ENCODE assay signal across 9 cellular contexts in genomic region chr6:47630587-47630986, GRCh38.
A peak's percentile ranks its signal among the peaks of the same experiment; 100 is the strongest.
DNase-seq lines count a peak whose midpoint lies in the region; ATAC-seq, FAIRE-seq and TF ChIP-seq lines count a peak whose summit lies in the region.
"Had no signal": no experiment of that assay in that cellular context is flagged by ENCODE, and none has a peak within 500 bp of the region (broad histone marks: within the 10 kb centered on the region; RNA-seq: fewer than 3 reads in every experiment).

No MANE protein-coding gene starts in this region.

- H3K4me1 ChIP-seq in adipocyte (ENCODE audit: control insufficient read depth, insufficient read depth, low read length) (peaks cover 5% of the 10 kb centered on the region), pancreas (peaks cover 5 to 19% (median 6%) of the 10 kb centered on the region in 3 donors), left lung (peaks cover 5 to 6% of the 10 kb centered on the region in 2 donors)

- ATAC-seq in CD4-positive, alpha-beta T cell (ENCODE audit: poor library complexity): no peak
- ATAC-seq in pancreas (peak in 3 of 4 donors; percentile 36 to 51 (median 38)), left lung (no peak), HG03457 (IDR thresholded peaks at IDR 0.05; ENCODE audit: unreplicated experiment) (no peak)

- H3K27me3 ChIP-seq in CD4-positive, alpha-beta T cell (ENCODE audit: control insufficient read depth, insufficient read depth, low read length): no peaks in the 10 kb centered on the region
- H3K27me3 ChIP-seq in adipocyte (replicated peaks; ENCODE audit: control insufficient read depth, insufficient read depth, low read length) (no peaks in the 10 kb centered on the region), pancreas (no peaks in the 10 kb centered on the region), left lung (no peaks in the 10 kb centered on the region)

- DNase-seq in CD4-positive, alpha-beta T cell: no peak
- DNase-seq in HT-29 (ENCODE audit: low spot score) (peak; percentile 15), adipocyte (ENCODE audit: low read depth) (no peak), pancreas (no peak), left lung (no peak), NCI-H2196 treated with DMSO at 0.1 percent for 48 hours (lab: John Stamatoyannopoulos, UW; ENCODE audit: unreplicated experiment) (no peak)

- WGBS in pancreas, 2 donors: 26 to 30% methylated on average over 3 of the region's 3 CpGs

- H3K9me3 Mint-ChIP-seq in CD4-positive, alpha-beta T cell: no peaks in the 10 kb centered on the region
- H3K9me3 Mint-ChIP-seq: IgD-negative memory B cell had no signal

- no peak overlapping the region for H3K4me3 ChIP-seq in adipocyte (ENCODE audit: low read length)
- no peak overlapping the region for H3K4me3 ChIP-seq in pancreas
- no peak overlapping the region for H3K4me3 ChIP-seq in left lung
- H3K4me3 ChIP-seq: GM23248 had no signal

- CTCF ChIA-PET in CD4-positive, alpha-beta T cell (lab: Charles Lee): interaction anchor here (0.8 to 1.4 kb wide), 3 partner anchors 38 to 193 kb away, joined by 3 to 7 read pairs (median 5); no protein-coding TSS in a partner anchor

- H3K27ac ChIP-seq in CD4-positive, alpha-beta T cell (ENCODE audit: low read depth, low read length): no peak overlapping the region
- no peak overlapping the region for H3K27ac ChIP-seq in pancreas
- H3K27ac ChIP-seq in left lung: no peak overlapping the region
- H3K27ac ChIP-seq: GM23248 had no signal

- H3K36me3 Mint-ChIP-seq in CD4-positive, alpha-beta T cell (ENCODE audit: low read depth): no peaks in the 10 kb centered on the region
- H3K36me3 Mint-ChIP-seq: IgD-negative memory B cell had no signal

- no peaks in the 10 kb centered on the region for H3K9me3 ChIP-seq in CD4-positive, alpha-beta T cell (ENCODE audit: control insufficient read depth, low read length)
- H3K9me3 ChIP-seq in adipocyte (ENCODE audit: control insufficient read depth, low read length): no peaks in the 10 kb centered on the region
- no peaks in the 10 kb centered on the region for H3K9me3 ChIP-seq in pancreas
- H3K9me3 ChIP-seq in left lung: no peaks in the 10 kb centered on the region

- POLR2A ChIA-PET in CD4-positive, alpha-beta T cell (lab: Charles Lee): interaction anchor here (1.4 to 1.6 kb wide), 3 partner anchors 152 to 216 kb away, joined by 4 to 9 read pairs (median 7); partner anchors contain the start of gene CD2AP

- H3K36me3 ChIP-seq in adipocyte (ENCODE audit: control insufficient read depth, insufficient read depth, low read length, severe bottlenecking): no peaks in the 10 kb centered on the region
- H3K36me3 ChIP-seq in pancreas: no peaks in the 10 kb centered on the region
- no peaks in the 10 kb centered on the region for H3K36me3 ChIP-seq in left lung

- TF ChIP-seq CTCF in CD4-positive, alpha-beta T cell (IDR thresholded peaks at IDR 0.05): no peak
- no peak for TF ChIP-seq CTCF in pancreas (IDR thresholded peaks at IDR 0.05)
- no peak for TF ChIP-seq CTCF in left lung (IDR thresholded peaks at IDR 0.05)

- no peaks in the 10 kb centered on the region for H3K27me3 Mint-ChIP-seq in CD4-positive, alpha-beta T cell
- H3K27me3 Mint-ChIP-seq: IgD-negative memory B cell had no signal

- no peak overlapping the region for H3K4me3 Mint-ChIP-seq in CD4-positive, alpha-beta T cell
- H3K4me3 Mint-ChIP-seq: IgD-negative memory B cell had no signal

- intact Hi-C loops in CD4-positive, alpha-beta T cell (cut with DNase I, micrococcal nuclease): loop anchor here in 1 of 2 experiments (5.0 kb wide), 2 partner anchors 102 to 1782 kb away; no protein-coding TSS in a partner anchor
- intact Hi-C loops in pancreas (cut with DNase I) (loop anchor here in 1 of 3 donors (5.0 to 10.0 kb wide), 2 partner anchors 104 to 147 kb away; no protein-coding TSS in a partner anchor), left lung (cut with DNase I) (loop anchor here in 1 of 2 donors (5.0 kb wide), 1 partner anchor 147 kb away; no protein-coding TSS in a partner anchor)

- peak overlapping the region; percentile 31 for H3K9ac ChIP-seq in adipocyte (ENCODE audit: low read length)
- H3K9ac ChIP-seq: GM23248 had no signal

- FAIRE-seq in pancreas (lab: Jason Lieb, UNC): no peak

- H3K27ac Mint-ChIP-seq in CD4-positive, alpha-beta T cell: peak overlapping the region; percentile 4

- peaks cover 24% of the 10 kb centered on the region for H3K4me1 Mint-ChIP-seq in CD4-positive, alpha-beta T cell (ENCODE audit: low read depth)

Comparison
In these comparisons a context has a peak if more than half of its experiments do, and no peak if none do; other contexts are left out.
1. ATAC-seq: peak in pancreas (3 of 4); none in CD4-positive, alpha-beta T cell (single experiment), left lung (single experiment) and HG03457 (single experiment).